10 cellular contexts compared by ENCODE assay signal in genomic region chr19:5960005-5961001, GRCh38. TPM values are rescaled to one million over a fixed set of nuclear protein-coding genes. Genes with fewer than 3 reads are reported as not detected.
DNase-seq lines count a peak whose midpoint lies in the region; ATAC-seq and TF ChIP-seq lines count a peak whose summit lies in the region.
"Had no signal": no experiment of that assay in that cellular context is flagged by ENCODE, and none has a peak within 500 bp of the region (broad histone marks: within the 10 kb centered on the region; RNA-seq: fewer than 3 reads in every experiment).

No MANE protein-coding gene starts in this region.

- no peaks in the 10 kb centered on the region for H3F3A ChIP-seq in PC-9 (ENCODE audit: insufficient read depth, low read depth)

- no peak overlapping the region for H3K4me2 ChIP-seq in PC-9

- ATAC-seq in HG03432 (IDR thresholded peaks at IDR 0.05; ENCODE audit: unreplicated experiment) (no peak), GM19467 (IDR thresholded peaks at IDR 0.05; ENCODE audit: unreplicated experiment) (no peak)

- no TSS peak for BruUV-seq in PC-9 (replicated peaks; lab: Mats Ljungman, UMichigan)

- H3K4me3 Mint-ChIP-seq in CD8-positive, alpha-beta memory T cell, result peak overlapping the region in 5 of 7 donors; percentile 59 to 89 (median 82)
- no peak overlapping the region for H3K4me3 Mint-ChIP-seq in nephron progenitor cell

- H3K27me3 ChIP-seq in CD8-positive, alpha-beta memory T cell (ENCODE audit: insufficient read depth, low read length, poor library complexity, severe bottlenecking), result no peaks in the 10 kb centered on the region
- H3K27me3 ChIP-seq in effector memory CD4-positive, alpha-beta T cell (replicated peaks; ENCODE audit: control insufficient read depth, insufficient read depth, low read length, poor library complexity, severe bottlenecking), result no peaks in the 10 kb centered on the region
- no peaks in the 10 kb centered on the region for H3K27me3 ChIP-seq in PC-9 (ENCODE audit: insufficient read depth, low read depth)

- no peak for DNase-seq in CD8-positive, alpha-beta memory T cell
- DNase-seq in NCI-H345 treated with DMSO at 0.1 percent for 48 hours (lab: John Stamatoyannopoulos, UW; ENCODE audit: unreplicated experiment), result peak; percentile 31
- DNase-seq in effector memory CD4-positive, alpha-beta T cell, result no peak
- no peak for DNase-seq in nephron progenitor cell
- no peak for DNase-seq in PC-9
- DNase-seq in ecto neural progenitor cell (ENCODE audit: low spot score), result no peak
- DNase-seq: Karpas-422 had no signal

- H3K27ac ChIP-seq in CD8-positive, alpha-beta memory T cell (ENCODE audit: low read depth, low read length), result peak overlapping the region; percentile 14
- H3K27ac ChIP-seq in effector memory CD4-positive, alpha-beta T cell (ENCODE audit: insufficient read depth, low read length, poor library complexity, severe bottlenecking), result peak overlapping the region; percentile 47
- H3K27ac ChIP-seq in PC-9, result no peak overlapping the region

- H3K4me1 ChIP-seq in CD8-positive, alpha-beta memory T cell (ENCODE audit: insufficient read depth, low read length), result peaks cover 81% of the 10 kb centered on the region
- peaks cover 61% of the 10 kb centered on the region for H3K4me1 ChIP-seq in effector memory CD4-positive, alpha-beta T cell (ENCODE audit: control insufficient read depth, insufficient read depth, low read length, poor library complexity, severe bottlenecking)
- H3K4me1 ChIP-seq in PC-9 (replicated peaks; ENCODE audit: insufficient read depth), result no peaks in the 10 kb centered on the region

- no peaks in the 10 kb centered on the region for H3K9me3 Mint-ChIP-seq in CD8-positive, alpha-beta memory T cell
- no peaks in the 10 kb centered on the region for H3K9me3 Mint-ChIP-seq in nephron progenitor cell

- H3K79me2 ChIP-seq in PC-9 (ENCODE audit: low read depth), result peaks cover 79% of the 10 kb centered on the region

- H3K9me2 ChIP-seq in PC-9 (ENCODE audit: insufficient read depth), result no peaks in the 10 kb centered on the region

- no peak overlapping the region for H3K4me3 ChIP-seq in CD8-positive, alpha-beta memory T cell (ENCODE audit: low read length)
- H3K4me3 ChIP-seq in effector memory CD4-positive, alpha-beta T cell (ENCODE audit: insufficient read depth, low read depth, low read length, poor library complexity, severe bottlenecking), result no peak overlapping the region
- H3K4me3 ChIP-seq in PC-9, result no peak overlapping the region
- H3K4me3 ChIP-seq: thoracic aorta had no signal

- peaks cover 77 to 95% (median 90%) of the 10 kb centered on the region in 3 donors for H3K4me1 Mint-ChIP-seq in CD8-positive, alpha-beta memory T cell
- peaks cover 86% of the 10 kb centered on the region for H3K4me1 Mint-ChIP-seq in nephron progenitor cell

- H3K27me3 Mint-ChIP-seq in CD8-positive, alpha-beta memory T cell, result no peaks in the 10 kb centered on the region
- H3K27me3 Mint-ChIP-seq in nephron progenitor cell (ENCODE audit: low read depth, poor library complexity), result no peaks in the 10 kb centered on the region

- peaks cover 0 to 31% (median 4%) of the 10 kb centered on the region in 3 donors for H3K36me3 Mint-ChIP-seq in CD8-positive, alpha-beta memory T cell
- H3K36me3 Mint-ChIP-seq in nephron progenitor cell (ENCODE audit: low read depth), result no peaks in the 10 kb centered on the region

- no peak overlapping the region for H2AFZ ChIP-seq in PC-9

- POLR2A ChIA-PET in CD8-positive, alpha-beta memory T cell (lab: Charles Lee), result interaction anchor here (1.2 kb wide), 1 partner anchor 56 kb away, joined by 3 read pairs; the partner anchor contains the start of gene VMAC
- POLR2A ChIA-PET in PC-9 (lab: Charles Lee; ENCODE audit: unreplicated experiment), result no interaction called here

- intact Hi-C loops in PC-9 (cut with micrococcal nuclease; ENCODE audit: unreplicated experiment), result no loop called here

- peaks cover 44% of the 10 kb centered on the region for H4K20me1 ChIP-seq in PC-9 (ENCODE audit: insufficient read depth)

- no peaks in the 10 kb centered on the region for H3K36me3 ChIP-seq in CD8-positive, alpha-beta memory T cell (ENCODE audit: insufficient read depth, low read length)
- H3K36me3 ChIP-seq in effector memory CD4-positive, alpha-beta T cell (ENCODE audit: control insufficient read depth, insufficient read depth, low read length), result no peaks in the 10 kb centered on the region
- no peaks in the 10 kb centered on the region for H3K36me3 ChIP-seq in PC-9 (ENCODE audit: low read depth)
- H3K36me3 ChIP-seq: thoracic aorta had no signal

- CTCF ChIA-PET in CD8-positive, alpha-beta memory T cell (lab: Charles Lee), result interaction anchor here (0.6 to 1.5 kb wide), 4 partner anchors 8 to 165 kb away, joined by 3 to 6 read pairs (median 4); no protein-coding TSS in a partner anchor
- CTCF ChIA-PET in PC-9 (lab: Charles Lee), result interaction anchor here (0.7 kb wide), 1 partner anchor 212 kb away, joined by 3 read pairs; no protein-coding TSS in a partner anchor

- peak overlapping the region; percentile 90 to 99 (median 98) for H3K27ac Mint-ChIP-seq in CD8-positive, alpha-beta memory T cell
- H3K27ac Mint-ChIP-seq in nephron progenitor cell, result peak overlapping the region; percentile 94

- no peak for TF ChIP-seq CTCF in nephron progenitor cell (IDR thresholded peaks at IDR 0.05)
- TF ChIP-seq CTCF in PC-9 (conservative IDR thresholded peaks at IDR 0.05), result no peak

- no peaks in the 10 kb centered on the region for H3K9me3 ChIP-seq in CD8-positive, alpha-beta memory T cell (ENCODE audit: low read length)
- H3K9me3 ChIP-seq in effector memory CD4-positive, alpha-beta T cell (ENCODE audit: control insufficient read depth, low read length), result no peaks in the 10 kb centered on the region
- no peaks in the 10 kb centered on the region for H3K9me3 ChIP-seq in PC-9 (ENCODE audit: insufficient read depth, low read depth)
- H3K9me3 ChIP-seq: thoracic aorta had no signal

RNA-seq across cellular contexts. Expression of gene RANBP3, which starts 17.6 kb away (rescaled TPM):
- 10 to 100 TPM; 94.8 to 97.6 TPM for total RNA-seq in CD8-positive, alpha-beta memory T cell
- 9.7 TPM for polyA plus RNA-seq in CD8-positive, alpha-beta memory T cell
- 43.7 and 44.1 TPM in 2 replicates for total RNA-seq in PC-9 (2021)

RNA-seq across cellular contexts. Expression of gene CAPS, which starts 46.2 kb away (rescaled TPM):
- total RNA-seq in CD8-positive, alpha-beta memory T cell, result 1 to 10 TPM; 5.3 to 7.3 TPM
- polyA plus RNA-seq in CD8-positive, alpha-beta memory T cell, result 2.7 TPM
- total RNA-seq in PC-9 (2021), result 32.0 and 41.5 TPM in 2 replicates

RNA-seq across cellular contexts. Expression of gene VMAC, which starts 55.6 kb away (rescaled TPM):
- 1 to 10 TPM; 4.0 to 4.1 TPM for total RNA-seq in CD8-positive, alpha-beta memory T cell
- 6.3 TPM for polyA plus RNA-seq in CD8-positive, alpha-beta memory T cell
- 6.2 and 7.1 TPM in 2 replicates for total RNA-seq in PC-9 (2021)

RNA-seq across cellular contexts. Expression of gene NDUFA11, which starts 56.7 kb away (rescaled TPM):
- 100 to 1,000 TPM; 216 to 232 TPM for total RNA-seq in CD8-positive, alpha-beta memory T cell
- polyA plus RNA-seq in CD8-positive, alpha-beta memory T cell, result 399 TPM
- 169 and 181 TPM in 2 replicates for total RNA-seq in PC-9 (2021)
